8 cellular contexts compared by ENCODE assay signal in genomic region chr2:10329880-10330699, GRCh38. TPM values are rescaled to one million over a fixed set of nuclear protein-coding genes. Genes with fewer than 3 reads are reported as not detected.
A peak's percentile ranks its signal among the peaks of the same experiment; 100 is the strongest.
DNase-seq lines count a peak whose midpoint lies in the region; ATAC-seq, FAIRE-seq and TF ChIP-seq lines count a peak whose summit lies in the region.

No MANE protein-coding gene starts in this region.

- peak overlapping the region; percentile 97 for H3K27ac Mint-ChIP-seq in CD8-positive, alpha-beta T cell
- H3K27ac Mint-ChIP-seq in nephron: peak overlapping the region; percentile 25 to 69 (median 54)

- H3K36me3 Mint-ChIP-seq in CD8-positive, alpha-beta T cell: peaks cover 3% of the 10 kb centered on the region
- H3K36me3 Mint-ChIP-seq in nephron (ENCODE audit: low read depth): no peaks in the 10 kb centered on the region

- H3K9me3 Mint-ChIP-seq in CD8-positive, alpha-beta T cell: no peaks in the 10 kb centered on the region
- H3K9me3 Mint-ChIP-seq in nephron: no peaks in the 10 kb centered on the region

- TF ChIP-seq CTCF in CD8-positive, alpha-beta T cell (IDR thresholded peaks at IDR 0.05): no peak
- TF ChIP-seq CTCF in Peyer's patch (IDR thresholded peaks at IDR 0.05): no peak
- no peak for TF ChIP-seq CTCF in bronchial epithelial cell (IDR thresholded peaks at IDR 0.05; ENCODE audit: insufficient read depth, low read length, severe bottlenecking)
- no peak for TF ChIP-seq CTCF in nephron (IDR thresholded peaks at IDR 0.05; ENCODE audit: unreplicated experiment in 3 of 3)

- no peaks in the 10 kb centered on the region for H3K9me3 ChIP-seq in CD8-positive, alpha-beta T cell (ENCODE audit: low read length)
- H3K9me3 ChIP-seq in Peyer's patch: no peaks in the 10 kb centered on the region

- DNase-seq in CD8-positive, alpha-beta T cell: peak in 4 of 7 experiments; percentile 47 to 70 (median 55)
- DNase-seq in Peyer's patch (peak; percentile 49 to 85 (median 76)), bronchial epithelial cell (ENCODE audit: low read depth) (peak; percentile 10), NCI-H82 treated with DMSO at 0.1 percent for 48 hours (lab: John Stamatoyannopoulos, UW; ENCODE audit: unreplicated experiment) (no peak)

- TF ChIP-seq POLR2A in Peyer's patch (IDR thresholded peaks at IDR 0.05): no peak

- H3K4me3 ChIP-seq in CD8-positive, alpha-beta T cell (ENCODE audit: low read depth, low read length): peak overlapping the region; percentile 80
- peak overlapping the region; percentile 29 to 44 (median 36) for H3K4me3 ChIP-seq in Peyer's patch
- no peak overlapping the region for H3K4me3 ChIP-seq in bronchial epithelial cell (ENCODE audit: low read depth, low read length)

- H3K27ac ChIP-seq in CD8-positive, alpha-beta T cell (ENCODE audit: low read depth, low read length): peak overlapping the region; percentile 57
- H3K27ac ChIP-seq in Peyer's patch: peak overlapping the region; percentile 69 to 86 (median 84)

- no peaks in the 10 kb centered on the region for H3K27me3 Mint-ChIP-seq in CD8-positive, alpha-beta T cell (ENCODE audit: low read depth)
- H3K27me3 Mint-ChIP-seq in nephron (ENCODE audit: low read depth): peaks cover 24% of the 10 kb centered on the region

- H3K4me1 Mint-ChIP-seq in CD8-positive, alpha-beta T cell (ENCODE audit: low read depth): peaks cover 89% of the 10 kb centered on the region
- peaks cover 63% of the 10 kb centered on the region for H3K4me1 Mint-ChIP-seq in nephron

- no peak for FAIRE-seq in bronchial epithelial cell (lab: Jason Lieb, UNC)

- H3K4me3 Mint-ChIP-seq in CD8-positive, alpha-beta T cell: peak overlapping the region; percentile 92
- H3K4me3 Mint-ChIP-seq in nephron: no peak overlapping the region

- peaks cover 84% of the 10 kb centered on the region for H3K4me1 ChIP-seq in CD8-positive, alpha-beta T cell (ENCODE audit: insufficient read depth, low read length)
- H3K4me1 ChIP-seq in Peyer's patch: peaks cover 13 to 73% (median 37%) of the 10 kb centered on the region in 4 donors

- peak; percentile 50 for ATAC-seq in CD8-positive, alpha-beta T cell
- ATAC-seq in GM18517 (IDR thresholded peaks at IDR 0.05; ENCODE audit: unreplicated experiment) (no peak), HG02763 (IDR thresholded peaks at IDR 0.05; ENCODE audit: unreplicated experiment) (no peak), HG03175 (IDR thresholded peaks at IDR 0.05; ENCODE audit: unreplicated experiment) (no peak)

- POLR2A ChIA-PET in CD8-positive, alpha-beta T cell (lab: Charles Lee): interaction anchor here (0.8 to 7.1 kb wide), 8 partner anchors 10 to 205 kb away, joined by 3 to 94 read pairs (median 4); partner anchors contain the start of genes HPCAL1 and ODC1

- H3K27me3 ChIP-seq in CD8-positive, alpha-beta T cell (ENCODE audit: insufficient read depth, low read length): no peaks in the 10 kb centered on the region
- H3K27me3 ChIP-seq in Peyer's patch (no peaks in the 10 kb centered on the region), bronchial epithelial cell (ENCODE audit: control insufficient read depth, insufficient read depth, low read length) (no peaks in the 10 kb centered on the region)

- no peaks in the 10 kb centered on the region for H3K36me3 ChIP-seq in CD8-positive, alpha-beta T cell (ENCODE audit: insufficient read depth, low read length)
- H3K36me3 ChIP-seq in Peyer's patch (peaks cover 0 to 3% (median 0%) of the 10 kb centered on the region in 3 donors), bronchial epithelial cell (ENCODE audit: control insufficient read depth, insufficient read depth, low read length) (no peaks in the 10 kb centered on the region)

- intact Hi-C loops in CD8-positive, alpha-beta T cell (cut with DNase I, micrococcal nuclease): loop anchor here (1.0 to 2.0 kb wide), 3 partner anchors 27 to 58 kb away; no protein-coding TSS in a partner anchor

- CTCF ChIA-PET in CD8-positive, alpha-beta T cell (lab: Charles Lee): interaction anchor here (0.6 to 9.7 kb wide), 5 partner anchors 10 to 288 kb away, joined by 3 to 90 read pairs (median 4); partner anchors contain the start of gene HPCAL1

RNA-seq across cellular contexts. Expression of gene HPCAL1, which starts 27.4 kb away (rescaled TPM):
- total RNA-seq in CD8-positive, alpha-beta T cell: 10 to 100 TPM; 25.0 to 25.6 TPM
- total RNA-seq in Peyer's patch (100 to 1,000 TPM; 123 to 270 (median 156) TPM), bronchial epithelial cell (9.0 and 10.1 TPM in 2 replicates)

Comparison
In these comparisons a context has a peak if more than half of its experiments do, and no peak if none do; other contexts are left out.
1. RNA of gene HPCAL1, which starts 27.4 kb away (total RNA-seq): 123 to 270 TPM in Peyer's patch; 25.0 to 25.6 TPM in CD8-positive, alpha-beta T cell and 9.0 to 10.1 TPM in bronchial epithelial cell; every median in the first group is over 4 times any median in the second.